In the genomic region with DNA sequence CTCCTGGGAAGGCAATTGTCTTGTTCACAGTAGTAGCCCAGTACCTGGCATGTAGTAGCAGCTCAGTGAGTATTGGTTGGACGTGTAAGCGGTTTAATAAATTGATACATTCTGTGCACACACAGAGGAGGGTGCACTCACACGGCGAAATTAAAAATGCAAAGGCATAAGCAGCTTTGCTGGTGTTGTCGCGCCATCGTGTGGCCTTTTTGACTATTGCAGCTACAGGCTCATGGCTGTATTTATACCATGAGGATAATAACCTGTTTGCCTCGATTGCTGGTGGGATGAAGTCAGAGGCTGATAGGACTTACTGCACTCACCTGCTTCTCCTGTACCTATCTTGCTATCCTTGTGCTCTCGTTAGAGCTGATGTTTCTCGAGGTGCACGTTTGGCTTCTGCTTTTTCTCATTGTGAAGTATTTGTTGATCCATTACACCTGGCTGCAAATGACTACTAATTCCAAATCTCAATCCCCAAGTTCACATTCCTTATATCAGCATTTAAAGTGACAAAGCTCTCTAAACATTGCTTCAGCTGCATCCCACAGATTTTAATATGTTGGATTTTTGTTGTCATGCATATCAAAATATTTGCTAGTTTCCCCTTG, we compare ENCODE assay signal across 8 cellular contexts.
A peak's percentile ranks its signal among the peaks of the same experiment; 100 is the strongest.
DNase-seq lines count a peak whose midpoint lies in the region; ATAC-seq and TF ChIP-seq lines count a peak whose summit lies in the region.

No MANE protein-coding gene starts in this region.

- peak; percentile 41 for DNase-seq in DMS114 treated with DMSO at 0.1 percent for 48 hours (lab: John Stamatoyannopoulos, UW; ENCODE audit: unreplicated experiment)
- peak; percentile 68 for DNase-seq in KBM-7
- DNase-seq in Peyer's patch = peak; percentile 38 to 81 (median 62)
- DNase-seq in activated effector memory CD4-positive, alpha-beta T cell treated with Interleukin-2 at 50 U/mL for 16 hours = peak; percentile 41
- peak in 1 of 2 donors; percentile 59 for DNase-seq in aorta

- ATAC-seq in GM21515 (IDR thresholded peaks at IDR 0.05; ENCODE audit: unreplicated experiment) (peak; percentile 84), gastroesophageal sphincter (peak; percentile 60), aorta (ENCODE audit: low FRiP score) (peak; percentile 73)

- intact Hi-C loops in aorta (cut with DNase I) = loop anchor here in 1 of 2 donors (2.0 kb wide), 1 partner anchor 223 kb away; no protein-coding TSS in a partner anchor

- no peak overlapping the region for H2AFZ ChIP-seq in parathyroid adenoma

- WGBS in gastroesophageal sphincter (ENCODE audit: low coverage in 1 of 2), 2 donors = 0 to 1% methylated on average over 4 to 8 of the region's 11 CpGs
- 1 to 2% methylated on average over 11 of the region's 11 CpGs for WGBS in aorta, 2 donors

- in situ Hi-C loops in KBM-7 (cut with MboI; ENCODE audit: low pct_unique_long_range_greater_than_20kb, low sequenced_read_pairs) = no loop called here

- H3K4me2 ChIP-seq in parathyroid adenoma (ENCODE audit: low read length) = no peak overlapping the region

- TF ChIP-seq EP300 in gastroesophageal sphincter (IDR thresholded peaks at IDR 0.05) = no peak

- H3K79me2 ChIP-seq in parathyroid adenoma = no peaks in the 10 kb centered on the region

- H3K27me3 ChIP-seq in Peyer's patch = no peaks in the 10 kb centered on the region
- no peaks in the 10 kb centered on the region for H3K27me3 ChIP-seq in gastroesophageal sphincter
- no peaks in the 10 kb centered on the region for H3K27me3 ChIP-seq in parathyroid adenoma (ENCODE audit: control insufficient read depth, insufficient read depth, low read length)
- no peaks in the 10 kb centered on the region for H3K27me3 ChIP-seq in aorta (ENCODE audit: control insufficient read depth in 1 of 2, insufficient read depth in 2 of 2, low read length in 1 of 2)

- no peak overlapping the region for H3K4me3 ChIP-seq in Peyer's patch
- no peak overlapping the region for H3K4me3 ChIP-seq in gastroesophageal sphincter
- H3K4me3 ChIP-seq in parathyroid adenoma (ENCODE audit: low read depth, low read length) = no peak overlapping the region
- H3K4me3 ChIP-seq in aorta (ENCODE audit: low read length in 2 of 2) = no peak overlapping the region

- H3K9ac ChIP-seq in parathyroid adenoma = no peak overlapping the region

- TF ChIP-seq CTCF in Peyer's patch (IDR thresholded peaks at IDR 0.05) (peak in 5 of 6 experiments; percentile 35 to 82 (median 74)), gastroesophageal sphincter (IDR thresholded peaks at IDR 0.05) (peak; percentile 76 to 91 (median 84)), parathyroid adenoma (IDR thresholded peaks at IDR 0.05) (peak; percentile 42)

- no peaks in the 10 kb centered on the region for H3K4me1 ChIP-seq in Peyer's patch
- peaks cover 0 to 4% (median 0%) of the 10 kb centered on the region in 3 donors for H3K4me1 ChIP-seq in gastroesophageal sphincter
- no peaks in the 10 kb centered on the region for H3K4me1 ChIP-seq in parathyroid adenoma
- no peaks in the 10 kb centered on the region for H3K4me1 ChIP-seq in aorta (ENCODE audit: control insufficient read depth in 1 of 2, insufficient read depth in 2 of 2, low read length in 2 of 2)

- H3K27ac ChIP-seq in Peyer's patch = no peak overlapping the region
- H3K27ac ChIP-seq in gastroesophageal sphincter = no peak overlapping the region
- no peak overlapping the region for H3K27ac ChIP-seq in parathyroid adenoma
- no peak overlapping the region for H3K27ac ChIP-seq in aorta (ENCODE audit: low read depth in 1 of 2, low read length in 2 of 2)

- TF ChIP-seq POLR2A in Peyer's patch (IDR thresholded peaks at IDR 0.05) = no peak
- no peak for TF ChIP-seq POLR2A in gastroesophageal sphincter (IDR thresholded peaks at IDR 0.05)

- H3K36me3 ChIP-seq in Peyer's patch (no peaks in the 10 kb centered on the region), gastroesophageal sphincter (no peaks in the 10 kb centered on the region), parathyroid adenoma (ENCODE audit: control insufficient read depth, insufficient read depth, low read length) (no peaks in the 10 kb centered on the region), aorta (ENCODE audit: control insufficient read depth in 1 of 2, insufficient read depth in 2 of 2, low read length in 1 of 2) (no peaks in the 10 kb centered on the region)

- H3K9me3 ChIP-seq in Peyer's patch (peaks cover 0 to 8% (median 3%) of the 10 kb centered on the region in 4 donors), gastroesophageal sphincter (peaks cover 0 to 9% (median 0%) of the 10 kb centered on the region in 3 donors), parathyroid adenoma (ENCODE audit: control insufficient read depth, low read length) (no peaks in the 10 kb centered on the region), aorta (ENCODE audit: control insufficient read depth, low read length) (peaks cover 2% of the 10 kb centered on the region)
